ENCODE assay signal across 9 cellular contexts in genomic region chr19:41535029-41535622, GRCh38. TPM values are rescaled to one million over a fixed set of nuclear protein-coding genes. Genes with fewer than 3 reads are reported as not detected.
DNase-seq lines count a peak whose midpoint lies in the region; ATAC-seq and TF ChIP-seq lines count a peak whose summit lies in the region.
"Had no signal": no experiment of that assay in that cellular context is flagged by ENCODE, and none has a peak within 500 bp of the region (broad histone marks: within the 10 kb centered on the region; RNA-seq: fewer than 3 reads in every experiment).

No MANE protein-coding gene starts in this region.

- H3K4me2 ChIP-seq in PC-9: no peak overlapping the region

- H3K9me3 ChIP-seq in CD8-positive, alpha-beta T cell (ENCODE audit: low read length): peaks cover 2% of the 10 kb centered on the region
- H3K9me3 ChIP-seq in BE2C (no peaks in the 10 kb centered on the region; the same call in 1 of the 2 replicates), PC-9 (ENCODE audit: insufficient read depth, low read depth) (no peaks in the 10 kb centered on the region; the same call in 1 of the 2 replicates)

- TF ChIP-seq POLR2A in GM19099 (IDR thresholded peaks at IDR 0.05; ENCODE audit: extremely low read depth, insufficient read length, low read depth): peak; percentile 62

- H3K9me2 ChIP-seq in PC-9 (ENCODE audit: insufficient read depth): no peaks in the 10 kb centered on the region

- H3K27ac ChIP-seq in CD8-positive, alpha-beta T cell (ENCODE audit: low read depth, low read length): no peak overlapping the region
- H3K27ac ChIP-seq in PC-9: no peak overlapping the region

- H2AFZ ChIP-seq in PC-9: no peak overlapping the region

- peaks cover 24% of the 10 kb centered on the region for H3K27me3 Mint-ChIP-seq in CD8-positive, alpha-beta T cell (ENCODE audit: low read depth)
- H3K27me3 Mint-ChIP-seq in activated T-helper 17 cell treated with anti-CD3 and anti-CD28 coated beads, Interleukin-2, amount 50 U/mL, for 72 hours: no peaks in the 10 kb centered on the region

- CTCF ChIA-PET in CD8-positive, alpha-beta T cell (lab: Charles Lee): interaction anchor here (0.9 kb wide), 1 partner anchor 28 kb away, joined by 4 read pairs; no protein-coding TSS in a partner anchor
- CTCF ChIA-PET in HEK293T (lab: Yijun Ruan, JAX): no interaction called here
- CTCF ChIA-PET in PC-9 (lab: Charles Lee): interaction anchor here (0.6 kb wide), 1 partner anchor 80 kb away, joined by 10 read pairs; no protein-coding TSS in a partner anchor

- H3K27ac Mint-ChIP-seq in CD8-positive, alpha-beta T cell: peak overlapping the region; percentile 64
- peak overlapping the region; percentile 77 for H3K27ac Mint-ChIP-seq in activated T-helper 17 cell treated with anti-CD3 and anti-CD28 coated beads, Interleukin-2, amount 50 U/mL, for 72 hours

- peak overlapping the region; percentile 61 for H3K4me3 Mint-ChIP-seq in CD8-positive, alpha-beta T cell
- peak overlapping the region; percentile 85 for H3K4me3 Mint-ChIP-seq in activated T-helper 17 cell treated with anti-CD3 and anti-CD28 coated beads, Interleukin-2, amount 50 U/mL, for 72 hours

- ATAC-seq in CD8-positive, alpha-beta T cell: no peak
- ATAC-seq in HG03095 (IDR thresholded peaks at IDR 0.05; ENCODE audit: unreplicated experiment): peak; percentile 58
- ATAC-seq in activated T-helper 17 cell treated with anti-CD3 and anti-CD28 coated beads, Interleukin-2, amount 50 U/mL, for 72 hours (replicated peaks): peak; percentile 79

- H3K4me3 ChIP-seq in CD8-positive, alpha-beta T cell (ENCODE audit: low read depth, low read length): no peak overlapping the region
- H3K4me3 ChIP-seq in BE2C (ENCODE audit: low read depth, low read length) (no peak overlapping the region), PC-9 (no peak overlapping the region)
- H3K4me3 ChIP-seq: lung had no signal

- no peaks in the 10 kb centered on the region for H3K79me2 ChIP-seq in PC-9 (ENCODE audit: low read depth)

- H3F3A ChIP-seq in PC-9 (ENCODE audit: insufficient read depth, low read depth): no peaks in the 10 kb centered on the region

- H4K20me1 ChIP-seq in PC-9 (ENCODE audit: insufficient read depth): no peaks in the 10 kb centered on the region

- no peaks in the 10 kb centered on the region for H3K27me3 ChIP-seq in CD8-positive, alpha-beta T cell (ENCODE audit: insufficient read depth, low read length)
- H3K27me3 ChIP-seq in BE2C (peaks cover 84% of the 10 kb centered on the region), PC-9 (ENCODE audit: insufficient read depth, low read depth) (peaks cover 76% of the 10 kb centered on the region)

- H3K4me1 Mint-ChIP-seq in CD8-positive, alpha-beta T cell (ENCODE audit: low read depth): peaks cover 45% of the 10 kb centered on the region
- peaks cover 43% of the 10 kb centered on the region for H3K4me1 Mint-ChIP-seq in activated T-helper 17 cell treated with anti-CD3 and anti-CD28 coated beads, Interleukin-2, amount 50 U/mL, for 72 hours

- peaks cover 47% of the 10 kb centered on the region for H3K4me1 ChIP-seq in CD8-positive, alpha-beta T cell (ENCODE audit: insufficient read depth, low read length)
- no peaks in the 10 kb centered on the region for H3K4me1 ChIP-seq in BE2C
- H3K4me1 ChIP-seq in PC-9 (replicated peaks; ENCODE audit: insufficient read depth): no peaks in the 10 kb centered on the region

- POLR2A ChIA-PET in CD8-positive, alpha-beta T cell (lab: Charles Lee): no interaction called here
- POLR2A ChIA-PET in HEK293T (lab: Yijun Ruan, JAX) (no interaction called here), PC-9 (lab: Charles Lee; ENCODE audit: unreplicated experiment) (no interaction called here)

- BruUV-seq in PC-9 (replicated peaks; lab: Mats Ljungman, UMichigan): no TSS peak

- no peak for DNase-seq in CD8-positive, alpha-beta T cell
- DNase-seq in BE2C (no peak), HEK293T (ENCODE audit: extremely low spot score) (no peak), PC-9 (no peak), cortex of kidney (lab: John Stamatoyannopoulos, UW) (no peak)

- H3K36me3 ChIP-seq in CD8-positive, alpha-beta T cell (ENCODE audit: insufficient read depth, low read length): no peaks in the 10 kb centered on the region
- H3K36me3 ChIP-seq in BE2C: no peaks in the 10 kb centered on the region
- no peaks in the 10 kb centered on the region for H3K36me3 ChIP-seq in PC-9 (ENCODE audit: low read depth)

- H3K36me3 Mint-ChIP-seq in CD8-positive, alpha-beta T cell: no peaks in the 10 kb centered on the region
- peaks cover 9% of the 10 kb centered on the region for H3K36me3 Mint-ChIP-seq in activated T-helper 17 cell treated with anti-CD3 and anti-CD28 coated beads, Interleukin-2, amount 50 U/mL, for 72 hours (ENCODE audit: low read depth)

- no peak for TF ChIP-seq CTCF in CD8-positive, alpha-beta T cell (IDR thresholded peaks at IDR 0.05)
- no peak for TF ChIP-seq CTCF in BE2C (IDR thresholded peaks at IDR 0.05; ENCODE audit: low read depth, low read length)
- no peak for TF ChIP-seq CTCF in PC-9 (conservative IDR thresholded peaks at IDR 0.05)

- intact Hi-C loops in CD8-positive, alpha-beta T cell (cut with DNase I, micrococcal nuclease): no loop called here
- intact Hi-C loops in PC-9 (cut with micrococcal nuclease; ENCODE audit: unreplicated experiment): no loop called here

- H3K9me3 Mint-ChIP-seq in CD8-positive, alpha-beta T cell: no peaks in the 10 kb centered on the region
- peaks cover 5% of the 10 kb centered on the region for H3K9me3 Mint-ChIP-seq in activated T-helper 17 cell treated with anti-CD3 and anti-CD28 coated beads, Interleukin-2, amount 50 U/mL, for 72 hours

TF ChIP-seq in HEK293T, 16 proteins besides CTCF, POLR2A, EP300 and RAD21:
- TF ChIP-seq ELF4 (IDR thresholded peaks at IDR 0.05) (no peak), FOXM1 (IDR thresholded peaks at IDR 0.05; ENCODE audit: borderline replicate concordance) (no peak), ARNT (IDR thresholded peaks at IDR 0.05) (no peak), FOXA1 (IDR thresholded peaks at IDR 0.05) (no peak), LEF1 (IDR thresholded peaks at IDR 0.05; ENCODE audit: borderline replicate concordance) (no peak), L3MBTL2 (conservative IDR thresholded peaks at IDR 0.05) (no peak), TARDBP (IDR thresholded peaks at IDR 0.05) (no peak), HDGF (IDR thresholded peaks at IDR 0.05; ENCODE audit: borderline replicate concordance) (no peak), CTBP1 (IDR thresholded peaks at IDR 0.05; ENCODE audit: borderline replicate concordance) (no peak), SUZ12 (IDR thresholded peaks at IDR 0.05) (no peak), BHLHE40 (IDR thresholded peaks at IDR 0.05; ENCODE audit: borderline replicate concordance) (no peak), PKNOX1 (IDR thresholded peaks at IDR 0.05) (no peak), ZNF384 (IDR thresholded peaks at IDR 0.05) (no peak), SP1 (IDR thresholded peaks at IDR 0.05) (no peak)
TF ChIP-seq in HEK293T: peak in this region for 0.

RNA-seq across cellular contexts. Expression of gene CEACAM21, which starts 40.8 kb away (rescaled TPM):
- 1 to 10 TPM; 8.3 to 8.8 TPM for total RNA-seq in CD8-positive, alpha-beta T cell
- 10 to 100 TPM; 27.1 to 30.7 TPM for total RNA-seq in activated T-helper 17 cell treated with anti-CD3 and anti-CD28 coated beads, Interleukin-2, amount 50 U/mL, for 72 hours
- polyA plus RNA-seq in BE2C (2012; ENCODE audit: insufficient read depth, insufficient read length, low read depth): 2.0 TPM
- total RNA-seq in PC-9 (2021): not detected in 2 replicates
